3 cellular contexts compared by ENCODE assay signal in genomic region chr15:27673766-27674445, GRCh38.
"Had no signal": no experiment of that assay in that cellular context is flagged by ENCODE, and none has a peak within 500 bp of the region (broad histone marks: within the 10 kb centered on the region; RNA-seq: fewer than 3 reads in every experiment).

No MANE protein-coding gene starts in this region.

- H3K4me3 ChIP-seq: GM12878 had no signal

- ATAC-seq: GM12878 had no signal

- DNase-seq: GDM1, GF-D8 had no signal
